In genomic region chr3:14093831-14094230, GRCh38 we compare ENCODE assay signal across 18 cellular contexts.
"Had no signal": no experiment of that assay in that cellular context is flagged by ENCODE, and none has a peak within 500 bp of the region (broad histone marks: within the 10 kb centered on the region; RNA-seq: fewer than 3 reads in every experiment).

No MANE protein-coding gene starts in this region.

- H3K27ac ChIP-seq: coronary artery, esophagus muscularis mucosa, spleen, testis, upper lobe of right lung had no signal

- DNase-seq: activated CD4-positive, alpha-beta T cell treated with anti-CD3 and anti-CD28 coated beads for 48 hours; activated CD4-positive, CD25-positive, alpha-beta regulatory T cell; activated CD8-positive, alpha-beta memory T cell treated with anti-CD3 and anti-CD28 coated beads, Interleukin-2, amount 50 U/mL, for 4 hours; activated CD8-positive, alpha-beta T cell treated with anti-CD3 and anti-CD28 coated beads, Interleukin-2, amount 10 ng/mL, durations not matched to agents 7 days and 5 days; activated naive CD4-positive, alpha-beta T cell treated with anti-CD3 and anti-CD28 coated beads for 36 hours; activated naive CD8-positive, alpha-beta T cell treated with anti-CD3 and anti-CD28 coated beads, Interleukin-2, amount 50 U/mL, for 24 hours; activated T-cell treated with anti-CD3 and anti-CD28 coated beads, Interleukin-2, amount 50 U/mL, for 4 hours; anterior cingulate cortex; midbrain; retina; spleen; stimulated activated CD4-positive, alpha-beta T cell treated with anti-CD3 and anti-CD28 coated beads, Interleukin-4, amount 100 ng/mL, for 4 hours; T-helper 1 cell; T-helper 9 cell; testis; upper lobe of right lung had no signal
